8 cellular contexts compared by ENCODE assay signal in the genomic region with DNA sequence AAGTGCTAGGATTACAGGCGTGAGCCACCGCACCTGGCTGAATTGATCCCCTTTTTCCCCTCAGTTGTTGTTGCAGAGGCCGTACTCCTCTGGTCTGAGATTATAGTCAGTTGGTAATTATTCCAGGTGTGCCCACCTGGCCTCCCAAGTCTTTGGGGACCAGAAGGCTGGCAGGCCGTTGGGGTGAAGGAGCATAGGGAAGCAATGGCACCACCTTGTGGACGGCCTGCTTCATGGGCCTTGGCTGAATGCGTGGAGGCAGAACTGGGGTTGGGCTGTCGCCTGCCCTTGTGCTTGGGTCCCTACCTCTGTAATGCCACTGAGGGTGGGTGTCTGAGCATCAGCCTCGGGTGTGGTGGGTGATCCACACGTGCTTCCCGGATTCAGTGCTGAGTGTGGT.
DNase-seq lines count a peak whose midpoint lies in the region; ATAC-seq and TF ChIP-seq lines count a peak whose summit lies in the region.

No MANE protein-coding gene starts in this region.

- TF ChIP-seq CTCF in ascending aorta (IDR thresholded peaks at IDR 0.05): peak; percentile 60 to 71 (median 63)

- H3K27ac ChIP-seq in KOPT-K1 (ENCODE audit: low read depth, low read length, poor library complexity, severe bottlenecking) (peak overlapping the region; percentile 25), ascending aorta (no peak overlapping the region)

- no peaks in the 10 kb centered on the region for H3K27me3 ChIP-seq in ascending aorta

- no peaks in the 10 kb centered on the region for H3K9me3 ChIP-seq in KOPT-K1 (ENCODE audit: insufficient read depth, low read length, poor library complexity, severe bottlenecking)
- H3K9me3 ChIP-seq in ascending aorta: no peaks in the 10 kb centered on the region

- intact Hi-C loops in ascending aorta (cut with DNase I): loop anchor here (2.0 kb wide), 1 partner anchor 218 kb away; no protein-coding TSS in a partner anchor

- H3K4me3 ChIP-seq in ascending aorta: no peak overlapping the region

- H3K36me3 ChIP-seq in KOPT-K1 (ENCODE audit: insufficient read depth, low read length) (peaks cover 14% of the 10 kb centered on the region; the same call in 1 of the 2 replicates), ascending aorta (peaks cover 0 to 5% of the 10 kb centered on the region in 2 donors)

- DNase-seq in NK-92 treated with Interleukin-12 subunit alpha and Interleukin-12 subunit beta, amount 100 ng/mL, for 24 hours (lab: John Stamatoyannopoulos, UW): peak; percentile 29
- no peak for DNase-seq in NK-92 (lab: John Stamatoyannopoulos, UW; ENCODE audit: unreplicated experiment)
- DNase-seq in T-helper 2 cell: peak; percentile 30 to 71 (median 57)
- DNase-seq in ascending aorta (ENCODE audit: low spot score in 2 of 2): peak in 1 of 2 donors; percentile 81
- peak; percentile 28 for DNase-seq in iPS DF 19.7 (ENCODE audit: low read depth, low spot score)
- DNase-seq in stimulated activated CD4-positive, alpha-beta T cell treated with anti-CD3 and anti-CD28 coated beads, Interleukin-1b, Interleukin-23, amount 100 ng/mL, for 48 hours: peak; percentile 75

- ATAC-seq in GM19324 (IDR thresholded peaks at IDR 0.05; ENCODE audit: low FRiP score, unreplicated experiment): no peak

- peaks cover 9 to 20% of the 10 kb centered on the region in 2 donors for H3K4me1 ChIP-seq in ascending aorta
